ENCODE assay signal across 35 cellular contexts in genomic region chr5:33928283-33928682, GRCh38. TPM values are rescaled to one million over a fixed set of nuclear protein-coding genes. Genes with fewer than 3 reads are reported as not detected.
"Had no signal": no experiment of that assay in that cellular context is flagged by ENCODE, and none has a peak within 500 bp of the region (broad histone marks: within the 10 kb centered on the region; RNA-seq: fewer than 3 reads in every experiment).

No MANE protein-coding gene starts in this region.

- H3K9me3 ChIP-seq: SJCRH30 had no signal

- H3K36me3 Mint-ChIP-seq: activated CD8-positive, alpha-beta memory T cell treated with anti-CD3 and anti-CD28 coated beads, Interleukin-2, amount 10 ng/mL, durations not matched to agents 7 days and 5 days; activated naive CD4-positive, alpha-beta T cell treated with anti-CD3 and anti-CD28 coated beads, Interleukin-2, amount 10 ng/mL, durations not matched to agents 7 days and 5 days; activated naive CD8-positive, alpha-beta T cell; brain had no signal

- H3K4me1 ChIP-seq: SJCRH30 had no signal

- H3K27me3 Mint-ChIP-seq: activated naive CD4-positive, alpha-beta T cell treated with anti-CD3 and anti-CD28 coated beads, Interleukin-2, amount 10 ng/mL, durations not matched to agents 7 days and 5 days; activated naive CD8-positive, alpha-beta T cell treated with anti-CD3 and anti-CD28 coated beads, Interleukin-2, amount 50 U/mL, for 24 hours had no signal

- ATAC-seq: activated CD8-positive, alpha-beta memory T cell treated with anti-CD3 and anti-CD28 coated beads, Interleukin-2, amount 10 ng/mL, durations not matched to agents 7 days and 5 days; activated naive CD8-positive, alpha-beta T cell treated with anti-CD3 and anti-CD28 coated beads, Interleukin-2, amount 50 U/mL, for 24 hours had no signal

- DNase-seq: activated CD4-positive, alpha-beta memory T cell treated with anti-CD3 and anti-CD28 coated beads, Interleukin-2, amount 10 ng/mL, durations not matched to agents 7 days and 5 days; activated CD4-positive, alpha-beta T cell treated with anti-CD3 and anti-CD28 coated beads for 1 hour; activated CD4-positive, alpha-beta T cell treated with anti-CD3 and anti-CD28 coated beads for 48 hours; activated CD4-positive, CD25-positive, alpha-beta regulatory T cell; activated CD8-positive, alpha-beta memory T cell treated with anti-CD3 and anti-CD28 coated beads for 24 hours; activated CD8-positive, alpha-beta memory T cell treated with anti-CD3 and anti-CD28 coated beads, Interleukin-2, amount 10 ng/mL, durations not matched to agents 7 days and 5 days; activated CD8-positive, alpha-beta memory T cell treated with anti-CD3 and anti-CD28 coated beads, Interleukin-2, amount 50 U/mL, for 48 hours; activated effector memory CD4-positive, alpha-beta T cell treated with Interleukin-2 at 50 U/mL for 16 hours; activated naive CD4-positive, alpha-beta T cell treated with anti-CD3 and anti-CD28 coated beads, Interleukin-2, amount 10 ng/mL, durations not matched to agents 7 days and 5 days; activated naive CD8-positive, alpha-beta T cell treated with anti-CD3 and anti-CD28 coated beads, Interleukin-2, amount 50 U/mL, for 24 hours; activated T-cell treated with anti-CD3 and anti-CD28 coated beads, Interleukin-2, amount 50 U/mL, for 48 hours; anterior cingulate cortex; central memory CD4-positive, alpha-beta T cell; Karpas-422; KBM-7; NCI-H1048; NCI-H1105 treated with DMSO at 0.1 percent for 48 hours; NCI-H1436; NCI-H1694; NCI-H1930; NCI-H2081 treated with DMSO at 0.1 percent for 48 hours; NCI-H446; NCI-H524; NK-92 treated with Interleukin-12 subunit alpha and Interleukin-12 subunit beta, amount 100 ng/mL, for 24 hours; SHP77; SJCRH30; T1000; WERI-Rb-1 had no signal

- H3K27ac Mint-ChIP-seq: activated CD4-positive, alpha-beta memory T cell treated with anti-CD3 and anti-CD28 coated beads, Interleukin-2, amount 10 ng/mL, durations not matched to agents 7 days and 5 days; activated CD8-positive, alpha-beta memory T cell treated with anti-CD3 and anti-CD28 coated beads, Interleukin-2, amount 10 ng/mL, durations not matched to agents 7 days and 5 days; activated naive CD4-positive, alpha-beta T cell treated with anti-CD3 and anti-CD28 coated beads, Interleukin-2, amount 10 ng/mL, durations not matched to agents 7 days and 5 days; activated naive CD8-positive, alpha-beta T cell; activated naive CD8-positive, alpha-beta T cell treated with anti-CD3 and anti-CD28 coated beads, Interleukin-2, amount 50 U/mL, for 24 hours; brain had no signal

- H3K4me3 ChIP-seq: SJCRH30, SK-N-MC had no signal

- H3K36me3 ChIP-seq: SJCRH30, WERI-Rb-1 had no signal

- H3K4me3 Mint-ChIP-seq: activated CD4-positive, alpha-beta memory T cell treated with anti-CD3 and anti-CD28 coated beads, Interleukin-2, amount 10 ng/mL, durations not matched to agents 7 days and 5 days; activated CD8-positive, alpha-beta memory T cell treated with anti-CD3 and anti-CD28 coated beads, Interleukin-2, amount 10 ng/mL, durations not matched to agents 7 days and 5 days; activated naive CD4-positive, alpha-beta T cell treated with anti-CD3 and anti-CD28 coated beads, Interleukin-2, amount 10 ng/mL, durations not matched to agents 7 days and 5 days; activated naive CD8-positive, alpha-beta T cell; activated naive CD8-positive, alpha-beta T cell treated with anti-CD3 and anti-CD28 coated beads, Interleukin-2, amount 50 U/mL, for 24 hours; brain had no signal

- H3K9me3 Mint-ChIP-seq: activated CD4-positive, alpha-beta memory T cell treated with anti-CD3 and anti-CD28 coated beads, Interleukin-2, amount 10 ng/mL, durations not matched to agents 7 days and 5 days; activated naive CD4-positive, alpha-beta T cell treated with anti-CD3 and anti-CD28 coated beads, Interleukin-2, amount 10 ng/mL, durations not matched to agents 7 days and 5 days; activated naive CD8-positive, alpha-beta T cell treated with anti-CD3 and anti-CD28 coated beads, Interleukin-2, amount 50 U/mL, for 24 hours had no signal

- H3K4me1 Mint-ChIP-seq: activated CD4-positive, alpha-beta memory T cell treated with anti-CD3 and anti-CD28 coated beads, Interleukin-2, amount 10 ng/mL, durations not matched to agents 7 days and 5 days; activated CD8-positive, alpha-beta memory T cell treated with anti-CD3 and anti-CD28 coated beads, Interleukin-2, amount 10 ng/mL, durations not matched to agents 7 days and 5 days; activated naive CD4-positive, alpha-beta T cell treated with anti-CD3 and anti-CD28 coated beads, Interleukin-2, amount 10 ng/mL, durations not matched to agents 7 days and 5 days; activated naive CD8-positive, alpha-beta T cell treated with anti-CD3 and anti-CD28 coated beads, Interleukin-2, amount 50 U/mL, for 24 hours had no signal

- H3K27ac ChIP-seq: SJCRH30, SK-N-MC, WERI-Rb-1 had no signal

- H3K27me3 ChIP-seq: SJCRH30 had no signal

RNA-seq across cellular contexts. Expression of gene RXFP3, which starts 7.9 kb away (rescaled TPM):
- total RNA-seq: activated CD4-positive, alpha-beta memory T cell treated with anti-CD3 and anti-CD28 coated beads, Interleukin-2, amount 10 ng/mL, durations not matched to agents 7 days and 5 days; activated CD8-positive, alpha-beta memory T cell treated with anti-CD3 and anti-CD28 coated beads, Interleukin-2, amount 10 ng/mL, durations not matched to agents 7 days and 5 days; MCF 10A; OCI-LY7; SJCRH30; T-helper 1 cell treated with Interleukin-12 subunit alpha and Interleukin-12 subunit beta and Interleukin-4 antibody, amounts not matched to agents 30 ng/mL and 1 ng/mL, for 36 hours; T-helper 2 cell treated with Interferon-gamma antibody and Interleukin-4, amounts not matched to agents 100 ng/mL and 5 ng/mL, for 36 hours had no signal

RNA-seq across cellular contexts. Expression of gene ADAMTS12, which starts 36.5 kb away (rescaled TPM):
- total RNA-seq: activated CD4-positive, alpha-beta memory T cell treated with anti-CD3 and anti-CD28 coated beads, Interleukin-2, amount 10 ng/mL, durations not matched to agents 7 days and 5 days; activated CD8-positive, alpha-beta memory T cell treated with anti-CD3 and anti-CD28 coated beads, Interleukin-2, amount 10 ng/mL, durations not matched to agents 7 days and 5 days; MCF 10A; OCI-LY7; T-helper 1 cell treated with Interleukin-12 subunit alpha and Interleukin-12 subunit beta and Interleukin-4 antibody, amounts not matched to agents 30 ng/mL and 1 ng/mL, for 36 hours; T-helper 2 cell treated with Interferon-gamma antibody and Interleukin-4, amounts not matched to agents 100 ng/mL and 5 ng/mL, for 36 hours had no signal

RNA-seq across cellular contexts. Expression of gene SLC45A2, which starts 56.2 kb away (rescaled TPM):
- total RNA-seq: MCF 10A; OCI-LY7; SJCRH30; T-helper 1 cell treated with Interleukin-12 subunit alpha and Interleukin-12 subunit beta and Interleukin-4 antibody, amounts not matched to agents 30 ng/mL and 1 ng/mL, for 36 hours had no signal
